8 cellular contexts compared by ENCODE assay signal in genomic region chr7:75916259-75916658, GRCh38. TPM values are rescaled to one million over a fixed set of nuclear protein-coding genes. Genes with fewer than 3 reads are reported as not detected.
DNase-seq lines count a peak whose midpoint lies in the region; ATAC-seq and TF ChIP-seq lines count a peak whose summit lies in the region.

No MANE protein-coding gene starts in this region.

- DNase-seq in RWPE2 (ENCODE audit: low spot score) (no peak), fibroblast of mammary gland (ENCODE audit: low read depth) (no peak), gastrocnemius medialis (no peak), GDM1 (lab: John Stamatoyannopoulos, UW) (no peak), cerebellar nuclear complex (lab: John Stamatoyannopoulos, UW) (no peak)

- H3K27me3 ChIP-seq in RWPE2 (ENCODE audit: insufficient read depth, poor library complexity, severe bottlenecking): no peaks in the 10 kb centered on the region
- H3K27me3 ChIP-seq in gastrocnemius medialis: no peaks in the 10 kb centered on the region

- TF ChIP-seq CTCF in GM12875 (IDR thresholded peaks at IDR 0.05; ENCODE audit: borderline replicate concordance, insufficient read depth, low read depth, low read length): no peak
- no peak for TF ChIP-seq CTCF in RWPE2 (IDR thresholded peaks at IDR 0.05; ENCODE audit: poor library complexity, severe bottlenecking)
- no peak for TF ChIP-seq CTCF in fibroblast of mammary gland (conservative IDR thresholded peaks at IDR 0.05; ENCODE audit: control insufficient read depth, insufficient read depth, low read depth, low read length)
- TF ChIP-seq CTCF in gastrocnemius medialis (IDR thresholded peaks at IDR 0.05 in 4 of 5, conservative IDR thresholded peaks at IDR 0.05 in 1 of 5): no peak

- no peak for TF ChIP-seq POLR2A in gastrocnemius medialis (IDR thresholded peaks at IDR 0.05)

- in situ Hi-C loops in gastrocnemius medialis (cut with MboI; ENCODE audit: low sequenced_read_pairs in 4 of 4): loop anchor here in 1 of 4 donors (10.0 kb wide), 1 partner anchor 79 kb away; the partner anchor contains the start of gene TMEM120A

- intact Hi-C loops in gastrocnemius medialis (cut with DNase I; ENCODE audit: low total_unique reads): no loop called here

- H3K4me3 ChIP-seq in GM12875 (ENCODE audit: low read depth, low read length): peak overlapping the region; percentile 96
- H3K4me3 ChIP-seq in RWPE2 (ENCODE audit: severe bottlenecking): peak overlapping the region; percentile 91
- peak overlapping the region; percentile 92 for H3K4me3 ChIP-seq in fibroblast of mammary gland (ENCODE audit: control insufficient read depth, low read depth, low read length)
- peak overlapping the region; percentile 96 to 100 (median 98) for H3K4me3 ChIP-seq in gastrocnemius medialis

- H3K36me3 ChIP-seq in RWPE2 (ENCODE audit: low read depth) (no peaks in the 10 kb centered on the region), gastrocnemius medialis (no peaks in the 10 kb centered on the region)

- H3K4me1 ChIP-seq in RWPE2 (ENCODE audit: insufficient read depth, poor library complexity, severe bottlenecking) (no peaks in the 10 kb centered on the region), gastrocnemius medialis (peaks cover 39 to 46% of the 10 kb centered on the region in 2 donors)

- ATAC-seq in RWPE2 (ENCODE audit: low read depth): no peak
- no peak for ATAC-seq in gastrocnemius medialis
- no peak for ATAC-seq in GM19328 (IDR thresholded peaks at IDR 0.05; ENCODE audit: unreplicated experiment)
- no peak for ATAC-seq in HG02970 (IDR thresholded peaks at IDR 0.05; ENCODE audit: low FRiP score, unreplicated experiment)

- no peak overlapping the region for H3K27ac ChIP-seq in RWPE2 (ENCODE audit: poor library complexity, severe bottlenecking)
- H3K27ac ChIP-seq in gastrocnemius medialis: peak overlapping the region; percentile 95 to 99 (median 96)

- H3K9me3 ChIP-seq in RWPE2 (ENCODE audit: severe bottlenecking) (no peaks in the 10 kb centered on the region), gastrocnemius medialis (no peaks in the 10 kb centered on the region)

RNA-seq across cellular contexts. Expression of gene POR, which starts 1.3 kb away (rescaled TPM):
- 100 to 1,000 TPM in 3 of 4 donors, 10 to 100 TPM in 1; 85.7 to 218 (median 115) TPM for total RNA-seq in gastrocnemius medialis

RNA-seq across cellular contexts. Expression of gene RHBDD2, which starts 37.4 kb away (rescaled TPM):
- 10 to 100 TPM; 28.5 to 52.1 (median 38.2) TPM for total RNA-seq in gastrocnemius medialis
